Comparison of ENCODE assay signal across 22 cellular contexts in genomic region chrX:139820358-139820984, GRCh38.
"Had no signal": no experiment of that assay in that cellular context is flagged by ENCODE, and none has a peak within 500 bp of the region (broad histone marks: within the 10 kb centered on the region; RNA-seq: fewer than 3 reads in every experiment).

No MANE protein-coding gene starts in this region.

- DNase-seq: Kasumi-1, MM.1S, NCI-H1092 treated with DMSO at 0.1 percent for 48 hours, NCI-H1436, NCI-H187, NCI-H2029, NCI-H2081 treated with DMSO at 0.1 percent for 48 hours, NCI-H2171 treated with DMSO at 0.1 percent for 48 hours, NCI-H345, NCI-H524, NCI-H526 treated with DMSO at 0.1 percent for 48 hours, NCI-H748 treated with DMSO at 0.1 percent for 48 hours, Right ventricle myocardium superior, RPMI8226, SK-N-SH, SW 1271 had no signal

- H3K27ac Mint-ChIP-seq: IgD-negative memory B cell had no signal

- H3K9me3 ChIP-seq: SK-N-SH had no signal

- ATAC-seq: K562 had no signal

- H3K9me3 Mint-ChIP-seq: IgD-negative memory B cell had no signal

- H3K4me3 ChIP-seq: K562 had no signal

- H3K36me3 Mint-ChIP-seq: IgD-negative memory B cell had no signal

- H3K4me2 ChIP-seq: KMS-11, SK-N-SH had no signal

- FAIRE-seq: HTR-8/SVneo, K562, RCC 7860 had no signal

- H3K27me3 Mint-ChIP-seq: IgD-negative memory B cell had no signal

- H3K27ac ChIP-seq: HL-60, KMS-11 had no signal

- H3K4me3 Mint-ChIP-seq: IgD-negative memory B cell had no signal
